ENCODE assay signal across 8 cellular contexts in the genomic region with DNA sequence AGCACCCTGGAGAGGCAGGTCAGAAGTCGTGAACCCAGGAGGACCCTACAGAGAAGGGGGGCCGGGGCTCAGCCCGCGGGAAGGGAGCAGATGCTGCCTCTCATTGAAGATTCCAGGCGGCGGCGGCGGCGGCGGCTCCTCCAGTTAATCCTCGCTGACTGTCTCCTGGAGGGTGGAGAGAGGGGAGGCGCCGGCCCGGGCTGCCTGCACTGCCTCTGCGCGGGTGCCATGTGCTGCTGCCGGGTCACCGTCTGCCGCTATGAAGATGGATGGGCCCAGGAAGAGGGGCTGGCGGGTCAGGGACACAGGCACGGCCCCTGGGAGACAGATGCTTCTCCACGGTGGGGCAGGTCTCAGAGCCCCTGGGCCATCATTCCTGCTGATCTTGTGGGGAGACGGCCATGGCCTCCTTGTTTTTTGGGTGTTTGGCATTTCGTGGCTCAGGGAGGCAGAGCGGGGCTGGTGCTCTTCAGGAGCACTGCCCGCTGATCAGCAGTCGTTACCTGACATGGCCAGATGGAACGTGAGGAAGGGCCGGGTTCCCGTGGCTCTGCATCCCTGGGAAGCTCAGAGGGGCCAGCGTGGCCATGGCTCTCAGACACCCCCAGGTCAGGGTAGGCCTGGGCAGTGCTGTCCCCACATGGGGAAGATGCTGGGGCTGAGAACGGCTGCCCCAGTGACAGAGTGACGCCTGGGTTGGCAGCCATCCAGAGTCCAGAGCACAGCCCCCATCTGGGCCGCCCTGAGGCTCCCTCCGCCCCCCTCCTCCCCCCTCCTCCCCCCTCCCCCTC. TPM values are rescaled to one million over a fixed set of nuclear protein-coding genes. Genes with fewer than 3 reads are reported as not detected.
DNase-seq lines count a peak whose midpoint lies in the region; ATAC-seq and TF ChIP-seq lines count a peak whose summit lies in the region.

No MANE protein-coding gene starts in this region.

- H3K27ac Mint-ChIP-seq in glutamatergic neuron (ENCODE audit: unreplicated experiment), result peak overlapping the region; percentile 93

- peaks cover 72 to 98% (median 90%) of the 10 kb centered on the region in 11 experiments for H4K20me1 ChIP-seq in BLaER1 treated with 17β-estradiol and CSF1 and Interleukin-3, amounts not matched to agents 10 nM and 100 nM

- ATAC-seq in sciatic nerve, result peak; percentile 73
- ATAC-seq in HG03159 (IDR thresholded peaks at IDR 0.05; ENCODE audit: unreplicated experiment), result no peak

- peak; percentile 65 for DNase-seq in HPDE6-E6E7 (ENCODE audit: extremely low spot score)
- peak; percentile 30 for DNase-seq in UCSD-AML1 (lab: John Stamatoyannopoulos, UW; ENCODE audit: unreplicated experiment)
- peak; percentile 80 for DNase-seq in glutamatergic neuron
- peak; percentile 84 for DNase-seq in sciatic nerve (ENCODE audit: low spot score)
- DNase-seq in stimulated activated naive CD4-positive, alpha-beta T cell (lab: John Stamatoyannopoulos, UW), result no peak
- no peak for DNase-seq in NK-92 treated with Interleukin-12 subunit alpha and Interleukin-12 subunit beta, amount 100 ng/mL, for 24 hours (lab: John Stamatoyannopoulos, UW)

- H3K9me3 Mint-ChIP-seq in glutamatergic neuron (ENCODE audit: unreplicated experiment), result peaks cover 30% of the 10 kb centered on the region

- no peaks in the 10 kb centered on the region for H3K36me3 Mint-ChIP-seq in glutamatergic neuron (ENCODE audit: unreplicated experiment)

- peak overlapping the region; percentile 42 for H3K4me3 Mint-ChIP-seq in glutamatergic neuron (ENCODE audit: unreplicated experiment)

- peaks cover 54 to 62% (median 57%) of the 10 kb centered on the region in 10 experiments for H3K4me1 ChIP-seq in BLaER1 treated with 17β-estradiol and CSF1 and Interleukin-3, amounts not matched to agents 10 nM and 100 nM

- intact Hi-C loops in sciatic nerve (cut with DNase I), result no loop called here

- peak overlapping the region in 3 of 11 experiments; percentile 49 to 72 (median 66); a peak in 4 of 22 replicates for H3K9ac ChIP-seq in BLaER1 treated with 17β-estradiol and CSF1 and Interleukin-3, amounts not matched to agents 10 nM and 100 nM

- peaks cover 16% of the 10 kb centered on the region for H3K4me1 Mint-ChIP-seq in glutamatergic neuron (ENCODE audit: low read depth, unreplicated experiment)

- H3K27ac ChIP-seq in BLaER1 treated with 17β-estradiol and CSF1 and Interleukin-3, amounts not matched to agents 10 nM and 100 nM, result peak overlapping the region in 2 of 11 experiments; percentile 23 to 76; a peak in 2 of 22 replicates

- no peaks in the 10 kb centered on the region for H3K9me3 ChIP-seq in BLaER1 treated with 17β-estradiol and CSF1 and Interleukin-3, amounts not matched to agents 10 nM and 100 nM (replicated peaks in 1 of 11)

- peaks cover 31% of the 10 kb centered on the region for H3K27me3 Mint-ChIP-seq in glutamatergic neuron (ENCODE audit: unreplicated experiment)

- H3K4me3 ChIP-seq in BLaER1 treated with 17β-estradiol and CSF1 and Interleukin-3, amounts not matched to agents 10 nM and 100 nM, result no peak overlapping the region; a peak in 1 of 20 replicates

- H3K4me2 ChIP-seq in BLaER1 treated with 17β-estradiol and CSF1 and Interleukin-3, amounts not matched to agents 10 nM and 100 nM, result peak overlapping the region; percentile 62 to 99 (median 90); a peak in 20 of 22 replicates

- peaks cover 0 to 51% (median 0%) of the 10 kb centered on the region in 11 experiments; a peak in 8 of 22 replicates for H3K27me3 ChIP-seq in BLaER1 treated with 17β-estradiol and CSF1 and Interleukin-3, amounts not matched to agents 10 nM and 100 nM

- no peak for TF ChIP-seq CTCF in glutamatergic neuron (IDR thresholded peaks at IDR 0.05; ENCODE audit: partially characterized antibody, unreplicated experiment)

- H3K36me3 ChIP-seq in BLaER1 treated with 17β-estradiol and CSF1 and Interleukin-3, amounts not matched to agents 10 nM and 100 nM, result peaks cover 43 to 72% (median 44%) of the 10 kb centered on the region in 11 experiments

RNA-seq across cellular contexts. Expression of a gene that starts 36.1 kb away (rescaled TPM):
- total RNA-seq in glutamatergic neuron (ENCODE audit: unreplicated experiment), result 7.1 TPM
- total RNA-seq in sciatic nerve, result 1.3 TPM

RNA-seq across cellular contexts. Expression of a gene that starts 39.5 kb away (rescaled TPM):
- total RNA-seq in glutamatergic neuron (ENCODE audit: unreplicated experiment), result 473 TPM
- total RNA-seq in sciatic nerve, result 97.3 TPM

Comparison
In these comparisons a context has a peak if more than half of its experiments do, and no peak if none do; other contexts are left out.
1. DNase-seq: peak in HPDE6-E6E7 (single experiment), UCSD-AML1 (single experiment), glutamatergic neuron (single experiment) and sciatic nerve (single experiment); none in stimulated activated naive CD4-positive, alpha-beta T cell (0 of 6) and NK-92 treated with Interleukin-12 subunit alpha and Interleukin-12 subunit beta, amount 100 ng/mL, for 24 hours (single experiment).